Comparison of ENCODE assay signal across 1 cellular context in the genomic region with DNA sequence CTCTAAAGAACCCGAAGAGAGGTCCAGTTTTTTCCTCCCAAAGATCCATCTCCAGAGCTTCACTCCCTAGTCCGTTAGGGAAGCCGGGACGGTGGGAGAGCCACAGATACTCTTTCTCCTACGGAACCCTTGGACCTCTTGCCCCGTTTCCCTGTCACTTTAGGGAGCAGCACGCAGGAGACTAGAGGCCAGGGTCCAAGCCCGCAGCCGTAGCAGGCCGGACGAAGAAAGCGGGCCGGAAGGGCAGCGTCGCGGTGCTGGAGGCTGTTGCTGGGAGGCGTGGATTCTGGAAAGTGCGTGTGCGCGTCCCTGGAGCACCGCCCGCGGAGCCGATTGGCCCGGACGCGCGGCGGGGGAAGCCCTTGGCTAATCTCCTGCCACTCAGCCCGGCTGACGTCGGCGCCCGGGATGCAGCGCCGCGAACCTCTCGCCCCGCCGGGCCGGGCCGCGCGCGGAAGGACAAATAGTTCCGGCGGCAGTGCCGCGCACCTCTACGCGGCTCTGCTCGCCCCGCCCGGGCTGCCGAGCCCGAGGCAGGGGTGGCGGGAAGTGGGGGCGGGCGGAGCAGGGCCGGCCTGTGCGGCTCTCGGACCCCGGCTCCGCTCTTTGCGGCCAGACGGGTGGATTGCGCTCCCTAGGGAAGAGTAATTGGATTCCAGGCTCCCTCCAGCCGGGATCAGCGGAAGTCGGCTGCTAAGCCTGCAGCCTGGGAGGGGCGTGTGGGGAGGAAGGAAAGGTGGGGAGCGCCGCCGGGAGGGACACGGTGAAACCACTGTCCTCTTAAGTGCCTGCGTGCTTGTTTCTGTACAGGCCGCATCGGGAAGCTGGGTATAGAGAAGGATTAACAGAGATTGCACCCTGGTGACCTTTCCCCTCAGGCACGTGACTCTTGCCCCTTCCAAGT.
TF ChIP-seq lines count a peak whose summit lies in the region.

No MANE protein-coding gene starts in this region.

TF ChIP-seq in K562, 482 proteins besides CTCF, POLR2A, EP300 and RAD21 (continued from another document and continues in another):
- TF ChIP-seq, protein P1, sequence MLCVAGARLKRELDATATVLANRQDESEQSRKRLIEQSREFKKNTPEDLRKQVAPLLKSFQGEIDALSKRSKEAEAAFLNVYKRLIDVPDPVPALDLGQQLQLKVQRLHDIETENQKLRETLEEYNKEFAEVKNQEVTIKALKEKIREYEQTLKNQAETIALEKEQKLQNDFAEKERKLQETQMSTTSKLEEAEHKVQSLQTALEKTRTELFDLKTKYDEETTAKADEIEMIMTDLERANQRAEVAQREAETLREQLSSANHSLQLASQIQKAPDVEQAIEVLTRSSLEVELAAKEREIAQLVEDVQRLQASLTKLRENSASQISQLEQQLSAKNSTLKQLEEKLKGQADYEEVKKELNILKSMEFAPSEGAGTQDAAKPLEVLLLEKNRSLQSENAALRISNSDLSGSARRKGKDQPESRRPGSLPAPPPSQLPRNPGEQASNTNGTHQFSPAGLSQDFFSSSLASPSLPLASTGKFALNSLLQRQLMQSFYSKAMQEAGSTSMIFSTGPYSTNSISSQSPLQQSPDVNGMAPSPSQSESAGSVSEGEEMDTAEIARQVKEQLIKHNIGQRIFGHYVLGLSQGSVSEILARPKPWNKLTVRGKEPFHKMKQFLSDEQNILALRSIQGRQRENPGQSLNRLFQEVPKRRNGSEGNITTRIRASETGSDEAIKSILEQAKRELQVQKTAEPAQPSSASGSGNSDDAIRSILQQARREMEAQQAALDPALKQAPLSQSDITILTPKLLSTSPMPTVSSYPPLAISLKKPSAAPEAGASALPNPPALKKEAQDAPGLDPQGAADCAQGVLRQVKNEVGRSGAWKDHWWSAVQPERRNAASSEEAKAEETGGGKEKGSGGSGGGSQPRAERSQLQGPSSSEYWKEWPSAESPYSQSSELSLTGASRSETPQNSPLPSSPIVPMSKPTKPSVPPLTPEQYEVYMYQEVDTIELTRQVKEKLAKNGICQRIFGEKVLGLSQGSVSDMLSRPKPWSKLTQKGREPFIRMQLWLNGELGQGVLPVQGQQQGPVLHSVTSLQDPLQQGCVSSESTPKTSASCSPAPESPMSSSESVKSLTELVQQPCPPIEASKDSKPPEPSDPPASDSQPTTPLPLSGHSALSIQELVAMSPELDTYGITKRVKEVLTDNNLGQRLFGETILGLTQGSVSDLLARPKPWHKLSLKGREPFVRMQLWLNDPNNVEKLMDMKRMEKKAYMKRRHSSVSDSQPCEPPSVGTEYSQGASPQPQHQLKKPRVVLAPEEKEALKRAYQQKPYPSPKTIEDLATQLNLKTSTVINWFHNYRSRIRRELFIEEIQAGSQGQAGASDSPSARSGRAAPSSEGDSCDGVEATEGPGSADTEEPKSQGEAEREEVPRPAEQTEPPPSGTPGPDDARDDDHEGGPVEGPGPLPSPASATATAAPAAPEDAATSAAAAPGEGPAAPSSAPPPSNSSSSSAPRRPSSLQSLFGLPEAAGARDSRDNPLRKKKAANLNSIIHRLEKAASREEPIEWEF (CRISPR knock-in tag; IDR thresholded peaks at IDR 0.05): no peak
- TF ChIP-seq PHB (CRISPR knock-in tag; IDR thresholded peaks at IDR 0.05) (no peak), ZNF507 (tag; conservative IDR thresholded peaks at IDR 0.05) (no peak), ETV6 (IDR thresholded peaks at IDR 0.05; ENCODE audit: borderline replicate concordance in 1 of 2, low read depth in 2 of 2, low read length in 1 of 2) (no peak), ETV6 (CRISPR knock-in tag; IDR thresholded peaks at IDR 0.05; ENCODE audit: borderline replicate concordance) (no peak), RCOR1 (IDR thresholded peaks at IDR 0.05; ENCODE audit: borderline replicate concordance in 1 of 2, low read depth in 2 of 2, low read length in 2 of 2) (peak; percentile 28 to 63; a peak in 2 of 4 replicates), JUNB (CRISPR knock-in tag; conservative IDR thresholded peaks at IDR 0.05) (no peak), CEBPB (tag; IDR thresholded peaks at IDR 0.05) (peak; percentile 65; the same call in 1 of the 2 replicates), EGR1 (conservative IDR thresholded peaks at IDR 0.05) (peak; percentile 75), SMAD4 (CRISPR knock-in tag; conservative IDR thresholded peaks at IDR 0.05) (peak; percentile 96), ZNF551 (CRISPR knock-in tag; IDR thresholded peaks at IDR 0.05) (no peak), ZNF707 (CRISPR knock-in tag; conservative IDR thresholded peaks at IDR 0.05) (no peak), NCOA1 (IDR thresholded peaks at IDR 0.05; ENCODE audit: low read depth) (peak; percentile 86), FOXK2 (conservative IDR thresholded peaks at IDR 0.05 in 1 of 2, IDR thresholded peaks at IDR 0.05 in 1 of 2; ENCODE audit: low read depth in 2 of 2) (peak; percentile 64 to 72; a peak in 3 of 4 replicates), PTBP1 (IDR thresholded peaks at IDR 0.05; ENCODE audit: low read depth, low read length) (no peak), CBFB (CRISPR knock-in tag; IDR thresholded peaks at IDR 0.05) (no peak; the same call in 1 of the 2 replicates), ZNF324 (CRISPR knock-in tag; IDR thresholded peaks at IDR 0.05) (no peak), NR4A1 (CRISPR knock-in tag; IDR thresholded peaks at IDR 0.05) (no peak), NR4A1 (tag; IDR thresholded peaks at IDR 0.05) (no peak), CSDE1 (IDR thresholded peaks at IDR 0.05) (peak in 1 of 2 experiments; percentile 53; a peak in 1 of 4 replicates), ZNF764 (CRISPR knock-in tag; IDR thresholded peaks at IDR 0.05; ENCODE audit: low read depth) (no peak), SREBF2 (CRISPR knock-in tag; IDR thresholded peaks at IDR 0.05) (no peak), HNRNPL (IDR thresholded peaks at IDR 0.05; ENCODE audit: low read depth, low read length) (no peak), U2AF1 (optimal IDR thresholded peaks at IDR 0.05; ENCODE audit: low read depth, low read length) (peak; percentile 92), RBM14 (IDR thresholded peaks at IDR 0.05; ENCODE audit: borderline replicate concordance, insufficient read depth, low read depth, low read length) (no peak), ZNF717 (CRISPR knock-in tag; IDR thresholded peaks at IDR 0.05) (no peak), POLR2AphosphoS5 (IDR thresholded peaks at IDR 0.05; ENCODE audit: control insufficient read depth, insufficient read depth, low read depth, low read length) (peak; percentile 59; the same call in 1 of the 2 replicates), U2AF2 (optimal IDR thresholded peaks at IDR 0.05; ENCODE audit: low read depth, low read length) (no peak), ZNF217 (CRISPR knock-in tag; IDR thresholded peaks at IDR 0.05) (no peak), NR1H2 (CRISPR knock-in tag; IDR thresholded peaks at IDR 0.05) (no peak), TAF15 (IDR thresholded peaks at IDR 0.05; ENCODE audit: low read depth, low read length) (no peak), KLF1 (tag; IDR thresholded peaks at IDR 0.05) (peak; percentile 68; the same call in 1 of the 2 replicates)
- TF ChIP-seq, protein P2, sequence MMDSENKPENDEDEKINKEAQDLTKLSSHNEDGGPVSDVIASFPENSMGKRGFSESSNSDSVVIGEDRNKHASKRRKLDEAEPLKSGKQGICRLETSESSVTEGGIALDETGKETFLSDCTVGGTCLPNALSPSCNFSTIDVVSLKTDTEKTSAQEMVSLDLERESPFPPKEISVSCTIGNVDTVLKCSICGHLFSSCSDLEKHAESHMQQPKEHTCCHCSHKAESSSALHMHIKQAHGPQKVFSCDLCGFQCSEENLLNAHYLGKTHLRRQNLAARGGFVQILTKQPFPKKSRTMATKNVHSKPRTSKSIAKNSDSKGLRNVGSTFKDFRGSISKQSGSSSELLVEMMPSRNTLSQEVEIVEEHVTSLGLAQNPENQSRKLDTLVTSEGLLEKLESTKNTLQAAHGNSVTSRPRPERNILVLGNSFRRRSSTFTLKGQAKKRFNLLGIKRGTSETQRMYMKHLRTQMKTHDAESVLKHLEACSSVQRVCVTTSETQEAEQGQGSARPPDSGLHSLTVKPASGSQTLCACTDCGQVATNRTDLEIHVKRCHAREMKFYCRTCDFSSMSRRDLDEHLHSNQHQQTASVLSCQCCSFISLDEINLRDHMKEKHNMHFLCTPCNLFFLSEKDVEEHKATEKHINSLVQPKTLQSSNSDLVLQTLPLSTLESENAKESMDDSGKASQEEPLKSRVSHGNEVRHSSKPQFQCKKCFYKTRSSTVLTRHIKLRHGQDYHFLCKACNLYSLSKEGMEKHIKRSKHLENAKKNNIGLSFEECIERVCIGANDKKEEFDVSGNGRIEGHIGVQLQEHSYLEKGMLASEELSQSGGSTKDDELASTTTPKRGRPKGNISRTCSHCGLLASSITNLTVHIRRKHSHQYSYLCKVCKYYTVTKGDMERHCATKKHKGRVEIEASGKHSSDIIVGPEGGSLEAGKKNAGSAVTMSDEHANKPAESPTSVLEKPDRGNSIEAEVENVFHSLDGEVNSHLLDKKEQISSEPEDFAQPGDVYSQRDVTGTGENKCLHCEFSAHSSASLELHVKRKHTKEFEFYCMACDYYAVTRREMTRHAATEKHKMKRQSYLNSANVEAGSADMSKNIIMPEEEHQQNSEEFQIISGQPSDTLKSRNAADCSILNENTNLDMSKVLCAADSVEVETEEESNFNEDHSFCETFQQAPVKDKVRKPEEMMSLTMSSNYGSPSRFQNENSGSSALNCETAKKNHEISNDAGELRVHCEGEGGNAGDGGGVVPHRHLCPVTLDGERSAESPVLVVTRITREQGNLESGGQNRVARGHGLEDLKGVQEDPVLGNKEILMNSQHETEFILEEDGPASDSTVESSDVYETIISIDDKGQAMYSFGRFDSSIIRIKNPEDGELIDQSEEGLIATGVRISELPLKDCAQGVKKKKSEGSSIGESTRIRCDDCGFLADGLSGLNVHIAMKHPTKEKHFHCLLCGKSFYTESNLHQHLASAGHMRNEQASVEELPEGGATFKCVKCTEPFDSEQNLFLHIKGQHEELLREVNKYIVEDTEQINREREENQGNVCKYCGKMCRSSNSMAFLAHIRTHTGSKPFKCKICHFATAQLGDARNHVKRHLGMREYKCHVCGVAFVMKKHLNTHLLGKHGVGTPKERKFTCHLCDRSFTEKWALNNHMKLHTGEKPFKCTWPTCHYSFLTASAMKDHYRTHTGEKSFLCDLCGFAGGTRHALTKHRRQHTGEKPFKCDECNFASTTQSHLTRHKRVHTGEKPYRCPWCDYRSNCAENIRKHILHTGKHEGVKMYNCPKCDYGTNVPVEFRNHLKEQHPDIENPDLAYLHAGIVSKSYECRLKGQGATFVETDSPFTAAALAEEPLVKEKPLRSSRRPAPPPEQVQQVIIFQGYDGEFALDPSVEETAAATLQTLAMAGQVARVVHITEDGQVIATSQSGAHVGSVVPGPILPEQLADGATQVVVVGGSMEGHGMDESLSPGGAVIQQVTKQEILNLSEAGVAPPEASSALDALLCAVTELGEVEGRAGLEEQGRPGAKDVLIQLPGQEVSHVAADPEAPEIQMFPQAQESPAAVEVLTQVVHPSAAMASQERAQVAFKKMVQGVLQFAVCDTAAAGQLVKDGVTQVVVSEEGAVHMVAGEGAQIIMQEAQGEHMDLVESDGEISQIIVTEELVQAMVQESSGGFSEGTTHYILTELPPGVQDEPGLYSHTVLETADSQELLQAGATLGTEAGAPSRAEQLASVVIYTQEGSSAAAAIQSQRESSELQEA (IDR thresholded peaks at IDR 0.05; ENCODE audit: low read depth): 0 out of 2 replicates have a peak, but pooled peaks have one; percentile 8
- TF ChIP-seq, protein P3, sequence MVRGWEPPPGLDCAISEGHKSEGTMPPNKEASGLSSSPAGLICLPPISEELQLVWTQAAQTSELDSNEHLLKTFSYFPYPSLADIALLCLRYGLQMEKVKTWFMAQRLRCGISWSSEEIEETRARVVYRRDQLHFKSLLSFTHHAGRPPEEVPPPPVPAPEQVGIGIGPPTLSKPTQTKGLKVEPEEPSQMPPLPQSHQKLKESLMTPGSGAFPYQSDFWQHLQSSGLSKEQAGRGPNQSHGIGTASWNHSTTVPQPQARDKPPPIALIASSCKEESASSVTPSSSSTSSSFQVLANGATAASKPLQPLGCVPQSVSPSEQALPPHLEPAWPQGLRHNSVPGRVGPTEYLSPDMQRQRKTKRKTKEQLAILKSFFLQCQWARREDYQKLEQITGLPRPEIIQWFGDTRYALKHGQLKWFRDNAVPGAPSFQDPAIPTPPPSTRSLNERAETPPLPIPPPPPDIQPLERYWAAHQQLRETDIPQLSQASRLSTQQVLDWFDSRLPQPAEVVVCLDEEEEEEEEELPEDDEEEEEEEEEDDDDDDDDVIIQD (CRISPR knock-in tag; IDR thresholded peaks at IDR 0.05): no peak
- TF ChIP-seq, protein P4, sequence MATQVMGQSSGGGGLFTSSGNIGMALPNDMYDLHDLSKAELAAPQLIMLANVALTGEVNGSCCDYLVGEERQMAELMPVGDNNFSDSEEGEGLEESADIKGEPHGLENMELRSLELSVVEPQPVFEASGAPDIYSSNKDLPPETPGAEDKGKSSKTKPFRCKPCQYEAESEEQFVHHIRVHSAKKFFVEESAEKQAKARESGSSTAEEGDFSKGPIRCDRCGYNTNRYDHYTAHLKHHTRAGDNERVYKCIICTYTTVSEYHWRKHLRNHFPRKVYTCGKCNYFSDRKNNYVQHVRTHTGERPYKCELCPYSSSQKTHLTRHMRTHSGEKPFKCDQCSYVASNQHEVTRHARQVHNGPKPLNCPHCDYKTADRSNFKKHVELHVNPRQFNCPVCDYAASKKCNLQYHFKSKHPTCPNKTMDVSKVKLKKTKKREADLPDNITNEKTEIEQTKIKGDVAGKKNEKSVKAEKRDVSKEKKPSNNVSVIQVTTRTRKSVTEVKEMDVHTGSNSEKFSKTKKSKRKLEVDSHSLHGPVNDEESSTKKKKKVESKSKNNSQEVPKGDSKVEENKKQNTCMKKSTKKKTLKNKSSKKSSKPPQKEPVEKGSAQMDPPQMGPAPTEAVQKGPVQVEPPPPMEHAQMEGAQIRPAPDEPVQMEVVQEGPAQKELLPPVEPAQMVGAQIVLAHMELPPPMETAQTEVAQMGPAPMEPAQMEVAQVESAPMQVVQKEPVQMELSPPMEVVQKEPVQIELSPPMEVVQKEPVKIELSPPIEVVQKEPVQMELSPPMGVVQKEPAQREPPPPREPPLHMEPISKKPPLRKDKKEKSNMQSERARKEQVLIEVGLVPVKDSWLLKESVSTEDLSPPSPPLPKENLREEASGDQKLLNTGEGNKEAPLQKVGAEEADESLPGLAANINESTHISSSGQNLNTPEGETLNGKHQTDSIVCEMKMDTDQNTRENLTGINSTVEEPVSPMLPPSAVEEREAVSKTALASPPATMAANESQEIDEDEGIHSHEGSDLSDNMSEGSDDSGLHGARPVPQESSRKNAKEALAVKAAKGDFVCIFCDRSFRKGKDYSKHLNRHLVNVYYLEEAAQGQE (CRISPR knock-in tag; IDR thresholded peaks at IDR 0.05; ENCODE audit: low read depth): no peak; the same call in 1 of the 2 replicates
- TF ChIP-seq, protein P5, sequence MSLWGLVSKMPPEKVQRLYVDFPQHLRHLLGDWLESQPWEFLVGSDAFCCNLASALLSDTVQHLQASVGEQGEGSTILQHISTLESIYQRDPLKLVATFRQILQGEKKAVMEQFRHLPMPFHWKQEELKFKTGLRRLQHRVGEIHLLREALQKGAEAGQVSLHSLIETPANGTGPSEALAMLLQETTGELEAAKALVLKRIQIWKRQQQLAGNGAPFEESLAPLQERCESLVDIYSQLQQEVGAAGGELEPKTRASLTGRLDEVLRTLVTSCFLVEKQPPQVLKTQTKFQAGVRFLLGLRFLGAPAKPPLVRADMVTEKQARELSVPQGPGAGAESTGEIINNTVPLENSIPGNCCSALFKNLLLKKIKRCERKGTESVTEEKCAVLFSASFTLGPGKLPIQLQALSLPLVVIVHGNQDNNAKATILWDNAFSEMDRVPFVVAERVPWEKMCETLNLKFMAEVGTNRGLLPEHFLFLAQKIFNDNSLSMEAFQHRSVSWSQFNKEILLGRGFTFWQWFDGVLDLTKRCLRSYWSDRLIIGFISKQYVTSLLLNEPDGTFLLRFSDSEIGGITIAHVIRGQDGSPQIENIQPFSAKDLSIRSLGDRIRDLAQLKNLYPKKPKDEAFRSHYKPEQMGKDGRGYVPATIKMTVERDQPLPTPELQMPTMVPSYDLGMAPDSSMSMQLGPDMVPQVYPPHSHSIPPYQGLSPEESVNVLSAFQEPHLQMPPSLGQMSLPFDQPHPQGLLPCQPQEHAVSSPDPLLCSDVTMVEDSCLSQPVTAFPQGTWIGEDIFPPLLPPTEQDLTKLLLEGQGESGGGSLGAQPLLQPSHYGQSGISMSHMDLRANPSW (CRISPR knock-in tag; IDR thresholded peaks at IDR 0.05): peak; percentile 77; the same call in 1 of the 2 replicates
